1 cellular context compared by ENCODE assay signal in genomic region chr11:30143098-30143705, GRCh38.
A peak's percentile ranks its signal among the peaks of the same experiment; 100 is the strongest.
TF ChIP-seq lines count a peak whose summit lies in the region.

No MANE protein-coding gene starts in this region.

TF ChIP-seq in K562, 482 proteins besides CTCF, POLR2A, EP300 and RAD21:
- TF ChIP-seq ELF2 (CRISPR knock-in tag; IDR thresholded peaks at IDR 0.05) (no peak), ZNF316 (IDR thresholded peaks at IDR 0.05) (0 out of 2 replicates have a peak, but pooled peaks have one; percentile 2), MBD2 (IDR thresholded peaks at IDR 0.05; ENCODE audit: borderline replicate concordance, low read depth) (no peak)
